Comparison of ENCODE assay signal across 1 cellular context in genomic region chr16:87384162-87384999, GRCh38.
TF ChIP-seq lines count a peak whose summit lies in the region.

No MANE protein-coding gene starts in this region.

TF ChIP-seq in K562, 482 proteins besides CTCF, POLR2A, EP300 and RAD21 (continued from another document and continues in another):
- TF ChIP-seq ZNF583 (CRISPR knock-in tag; IDR thresholded peaks at IDR 0.05): no peak
- TF ChIP-seq EWSR1 (IDR thresholded peaks at IDR 0.05; ENCODE audit: borderline replicate concordance, low read depth, partially characterized antibody): no peak
- TF ChIP-seq ETV5 (CRISPR knock-in tag; IDR thresholded peaks at IDR 0.05; ENCODE audit: low read depth): peak; percentile 10; the same call in 1 of the 2 replicates
- TF ChIP-seq CCNT2 (IDR thresholded peaks at IDR 0.05; ENCODE audit: borderline replicate concordance, extremely low read depth, insufficient read length, low read depth, low read length): peak; percentile 23
- no peak for TF ChIP-seq RBM39 (optimal IDR thresholded peaks at IDR 0.05; ENCODE audit: low read depth, low read length)
- no peak for TF ChIP-seq SETDB1 (IDR thresholded peaks at IDR 0.05; ENCODE audit: low read length)
- peak; percentile 88 for TF ChIP-seq TFAP4 (CRISPR knock-in tag; IDR thresholded peaks at IDR 0.05; ENCODE audit: borderline replicate concordance)
- TF ChIP-seq NEUROD1 (IDR thresholded peaks at IDR 0.05; ENCODE audit: borderline replicate concordance, low read depth, low read length, partially characterized antibody): peak; percentile 7
- TF ChIP-seq CC2D1A (IDR thresholded peaks at IDR 0.05): peak; percentile 39; the same call in 1 of the 2 replicates
- no peak for TF ChIP-seq LEF1 (IDR thresholded peaks at IDR 0.05)
- TF ChIP-seq ARID3B (CRISPR knock-in tag; IDR thresholded peaks at IDR 0.05; ENCODE audit: borderline replicate concordance): no peak
- TF ChIP-seq, protein P1, sequence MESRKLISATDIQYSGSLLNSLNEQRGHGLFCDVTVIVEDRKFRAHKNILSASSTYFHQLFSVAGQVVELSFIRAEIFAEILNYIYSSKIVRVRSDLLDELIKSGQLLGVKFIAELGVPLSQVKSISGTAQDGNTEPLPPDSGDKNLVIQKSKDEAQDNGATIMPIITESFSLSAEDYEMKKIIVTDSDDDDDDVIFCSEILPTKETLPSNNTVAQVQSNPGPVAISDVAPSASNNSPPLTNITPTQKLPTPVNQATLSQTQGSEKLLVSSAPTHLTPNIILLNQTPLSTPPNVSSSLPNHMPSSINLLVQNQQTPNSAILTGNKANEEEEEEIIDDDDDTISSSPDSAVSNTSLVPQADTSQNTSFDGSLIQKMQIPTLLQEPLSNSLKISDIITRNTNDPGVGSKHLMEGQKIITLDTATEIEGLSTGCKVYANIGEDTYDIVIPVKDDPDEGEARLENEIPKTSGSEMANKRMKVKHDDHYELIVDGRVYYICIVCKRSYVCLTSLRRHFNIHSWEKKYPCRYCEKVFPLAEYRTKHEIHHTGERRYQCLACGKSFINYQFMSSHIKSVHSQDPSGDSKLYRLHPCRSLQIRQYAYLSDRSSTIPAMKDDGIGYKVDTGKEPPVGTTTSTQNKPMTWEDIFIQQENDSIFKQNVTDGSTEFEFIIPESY (CRISPR knock-in tag; IDR thresholded peaks at IDR 0.05): peak; percentile 87; the same call in 1 of the 2 replicates
- no peak for TF ChIP-seq ZNF644 (tag; IDR thresholded peaks at IDR 0.05; ENCODE audit: low read depth)
- TF ChIP-seq SRSF7 (optimal IDR thresholded peaks at IDR 0.05; ENCODE audit: low read depth, low read length): no peak
- TF ChIP-seq, protein P2, sequence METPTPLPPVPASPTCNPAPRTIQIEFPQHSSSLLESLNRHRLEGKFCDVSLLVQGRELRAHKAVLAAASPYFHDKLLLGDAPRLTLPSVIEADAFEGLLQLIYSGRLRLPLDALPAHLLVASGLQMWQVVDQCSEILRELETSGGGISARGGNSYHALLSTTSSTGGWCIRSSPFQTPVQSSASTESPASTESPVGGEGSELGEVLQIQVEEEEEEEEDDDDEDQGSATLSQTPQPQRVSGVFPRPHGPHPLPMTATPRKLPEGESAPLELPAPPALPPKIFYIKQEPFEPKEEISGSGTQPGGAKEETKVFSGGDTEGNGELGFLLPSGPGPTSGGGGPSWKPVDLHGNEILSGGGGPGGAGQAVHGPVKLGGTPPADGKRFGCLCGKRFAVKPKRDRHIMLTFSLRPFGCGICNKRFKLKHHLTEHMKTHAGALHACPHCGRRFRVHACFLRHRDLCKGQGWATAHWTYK (CRISPR knock-in tag; IDR thresholded peaks at IDR 0.05): no peak; the same call in 1 of the 2 replicates
- TF ChIP-seq ZBTB11 (CRISPR knock-in tag; IDR thresholded peaks at IDR 0.05): peak in 1 of 3 experiments; percentile 48; a peak in 1 of 6 replicates
- no peak for TF ChIP-seq ARID1B (IDR thresholded peaks at IDR 0.05)
- peak; percentile 53 to 73 for TF ChIP-seq E2F6 (IDR thresholded peaks at IDR 0.05; ENCODE audit: borderline replicate concordance in 1 of 2, extremely low read depth in 1 of 2, insufficient read depth in 1 of 2, insufficient read length in 1 of 2, low read depth in 1 of 2, low read length in 1 of 2, poor library complexity in 1 of 2, severe bottlenecking in 1 of 2)
- TF ChIP-seq THRAP3 (IDR thresholded peaks at IDR 0.05; ENCODE audit: borderline replicate concordance): peak; percentile 42; the same call in 1 of the 2 replicates
- 0 out of 2 replicates have a peak, but pooled peaks have one; percentile 18 for TF ChIP-seq ZNF143 (CRISPR knock-in tag; IDR thresholded peaks at IDR 0.05)
- no peak for TF ChIP-seq JUN (IDR thresholded peaks at IDR 0.05; ENCODE audit: borderline replicate concordance, low read depth, low read length)
- peak; percentile 61; the same call in 1 of the 2 replicates for TF ChIP-seq JUN (CRISPR knock-in tag; IDR thresholded peaks at IDR 0.05; ENCODE audit: borderline replicate concordance)
- TF ChIP-seq, protein P3, sequence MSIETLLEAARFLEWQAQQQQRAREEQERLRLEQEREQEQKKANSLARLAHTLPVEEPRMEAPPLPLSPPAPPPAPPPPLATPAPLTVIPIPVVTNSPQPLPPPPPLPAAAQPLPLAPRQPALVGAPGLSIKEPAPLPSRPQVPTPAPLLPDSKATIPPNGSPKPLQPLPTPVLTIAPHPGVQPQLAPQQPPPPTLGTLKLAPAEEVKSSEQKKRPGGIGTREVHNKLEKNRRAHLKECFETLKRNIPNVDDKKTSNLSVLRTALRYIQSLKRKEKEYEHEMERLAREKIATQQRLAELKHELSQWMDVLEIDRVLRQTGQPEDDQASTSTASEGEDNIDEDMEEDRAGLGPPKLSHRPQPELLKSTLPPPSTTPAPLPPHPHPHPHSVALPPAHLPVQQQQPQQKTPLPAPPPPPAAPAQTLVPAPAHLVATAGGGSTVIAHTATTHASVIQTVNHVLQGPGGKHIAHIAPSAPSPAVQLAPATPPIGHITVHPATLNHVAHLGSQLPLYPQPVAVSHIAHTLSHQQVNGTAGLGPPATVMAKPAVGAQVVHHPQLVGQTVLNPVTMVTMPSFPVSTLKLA (conservative IDR thresholded peaks at IDR 0.05): peak in 1 of 2 experiments; percentile 61; a peak in 2 of 4 replicates
- TF ChIP-seq, protein P4, sequence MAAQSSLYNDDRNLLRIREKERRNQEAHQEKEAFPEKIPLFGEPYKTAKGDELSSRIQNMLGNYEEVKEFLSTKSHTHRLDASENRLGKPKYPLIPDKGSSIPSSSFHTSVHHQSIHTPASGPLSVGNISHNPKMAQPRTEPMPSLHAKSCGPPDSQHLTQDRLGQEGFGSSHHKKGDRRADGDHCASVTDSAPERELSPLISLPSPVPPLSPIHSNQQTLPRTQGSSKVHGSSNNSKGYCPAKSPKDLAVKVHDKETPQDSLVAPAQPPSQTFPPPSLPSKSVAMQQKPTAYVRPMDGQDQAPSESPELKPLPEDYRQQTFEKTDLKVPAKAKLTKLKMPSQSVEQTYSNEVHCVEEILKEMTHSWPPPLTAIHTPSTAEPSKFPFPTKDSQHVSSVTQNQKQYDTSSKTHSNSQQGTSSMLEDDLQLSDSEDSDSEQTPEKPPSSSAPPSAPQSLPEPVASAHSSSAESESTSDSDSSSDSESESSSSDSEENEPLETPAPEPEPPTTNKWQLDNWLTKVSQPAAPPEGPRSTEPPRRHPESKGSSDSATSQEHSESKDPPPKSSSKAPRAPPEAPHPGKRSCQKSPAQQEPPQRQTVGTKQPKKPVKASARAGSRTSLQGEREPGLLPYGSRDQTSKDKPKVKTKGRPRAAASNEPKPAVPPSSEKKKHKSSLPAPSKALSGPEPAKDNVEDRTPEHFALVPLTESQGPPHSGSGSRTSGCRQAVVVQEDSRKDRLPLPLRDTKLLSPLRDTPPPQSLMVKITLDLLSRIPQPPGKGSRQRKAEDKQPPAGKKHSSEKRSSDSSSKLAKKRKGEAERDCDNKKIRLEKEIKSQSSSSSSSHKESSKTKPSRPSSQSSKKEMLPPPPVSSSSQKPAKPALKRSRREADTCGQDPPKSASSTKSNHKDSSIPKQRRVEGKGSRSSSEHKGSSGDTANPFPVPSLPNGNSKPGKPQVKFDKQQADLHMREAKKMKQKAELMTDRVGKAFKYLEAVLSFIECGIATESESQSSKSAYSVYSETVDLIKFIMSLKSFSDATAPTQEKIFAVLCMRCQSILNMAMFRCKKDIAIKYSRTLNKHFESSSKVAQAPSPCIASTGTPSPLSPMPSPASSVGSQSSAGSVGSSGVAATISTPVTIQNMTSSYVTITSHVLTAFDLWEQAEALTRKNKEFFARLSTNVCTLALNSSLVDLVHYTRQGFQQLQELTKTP (IDR thresholded peaks at IDR 0.05; ENCODE audit: low read depth in 1 of 2, partially characterized antibody in 2 of 2): no peak
- TF ChIP-seq L3MBTL2 (IDR thresholded peaks at IDR 0.05): peak; percentile 86
- TF ChIP-seq TEAD1 (CRISPR knock-in tag; IDR thresholded peaks at IDR 0.05): peak in 1 of 2 experiments; percentile 67; a peak in 1 of 4 replicates
- TF ChIP-seq POLR2G (IDR thresholded peaks at IDR 0.05; ENCODE audit: low read depth, low read length): peak; percentile 75
- TF ChIP-seq ZNF668 (CRISPR knock-in tag; IDR thresholded peaks at IDR 0.05): no peak
- TF ChIP-seq C11orf30 (IDR thresholded peaks at IDR 0.05; ENCODE audit: low read depth): no peak
- TF ChIP-seq ZNF780A (CRISPR knock-in tag; IDR thresholded peaks at IDR 0.05): no peak
